ENCODE assay signal across 9 cellular contexts in genomic region chr11:73875380-73875779, GRCh38. TPM values are rescaled to one million over a fixed set of nuclear protein-coding genes. Genes with fewer than 3 reads are reported as not detected.
DNase-seq lines count a peak whose midpoint lies in the region; ATAC-seq and TF ChIP-seq lines count a peak whose summit lies in the region.
"Had no signal": no experiment of that assay in that cellular context is flagged by ENCODE, and none has a peak within 500 bp of the region (broad histone marks: within the 10 kb centered on the region; RNA-seq: fewer than 3 reads in every experiment).

No MANE protein-coding gene starts in this region.

- H2AFZ ChIP-seq in H9 (ENCODE audit: low read length) (no peak overlapping the region), fibroblast of lung (ENCODE audit: low read length) (no peak overlapping the region)

- in situ Hi-C loops in gastrocnemius medialis (cut with MboI; ENCODE audit: low sequenced_read_pairs in 4 of 4): loop anchor here in 1 of 4 donors (10.0 kb wide), 1 partner anchor 91 kb away; the partner anchor contains the start of gene MRPL48

- H2AK5ac ChIP-seq in H9 (ENCODE audit: insufficient read length, low read length): no peak overlapping the region

- H3K4me1 ChIP-seq in H9 (ENCODE audit: insufficient read depth, low read length) (0 out of 2 replicates have a peak, but pooled peaks cover 3% of the 10 kb centered on the region), SJSA1 (replicated peaks) (0 out of 2 replicates have a peak, but pooled peaks cover 5% of the 10 kb centered on the region), fibroblast of lung (ENCODE audit: control insufficient read depth, extremely low read depth, insufficient read depth, low read length) (peaks cover 6% of the 10 kb centered on the region), gastrocnemius medialis (peaks cover 18 to 35% of the 10 kb centered on the region in 2 donors)

- peak overlapping the region; percentile 72 for H3K18ac ChIP-seq in H9 (ENCODE audit: insufficient read length, low read depth, low read length)

- H3K27ac ChIP-seq in H9 (ENCODE audit: insufficient read length, low read depth, low read length) (peak overlapping the region; percentile 76), SJSA1 (no peak overlapping the region), fibroblast of lung (ENCODE audit: insufficient read depth, low read length) (peak overlapping the region; percentile 86), gastrocnemius medialis (peak overlapping the region; percentile 89 to 96 (median 91))

- H2BK12ac ChIP-seq in H9 (ENCODE audit: insufficient read length, low read depth, low read length): no peak overlapping the region

- H3K9ac ChIP-seq in H9 (ENCODE audit: extremely low read depth, insufficient read length, low read length): peak overlapping the region; percentile 93
- H3K9ac ChIP-seq in fibroblast of lung (ENCODE audit: insufficient read depth, low read length): no peak overlapping the region

- H3K4me3 Mint-ChIP-seq in H9: peak overlapping the region; percentile 86 to 98

- peaks cover 12% of the 10 kb centered on the region for H3K79me1 ChIP-seq in H9 (ENCODE audit: insufficient read depth, low read depth, low read length, poor library complexity, severe bottlenecking)

- H3K79me2 ChIP-seq in H9 (ENCODE audit: insufficient read depth, low read length) (peaks cover 9% of the 10 kb centered on the region; the same call in 1 of the 2 replicates), fibroblast of lung (ENCODE audit: control insufficient read depth, insufficient read depth, low read length) (peaks cover 30% of the 10 kb centered on the region)

- no peaks in the 10 kb centered on the region; a peak in 1 of 5 replicates for H3K9me3 Mint-ChIP-seq in H9

- H3K4me1 Mint-ChIP-seq in H9: peaks cover 19 to 23% of the 10 kb centered on the region in 2 experiments

- peak overlapping the region; percentile 48 to 100 (median 99); a peak in 5 of 7 replicates for H3K27ac Mint-ChIP-seq in H9

- H3K27me3 Mint-ChIP-seq in H9 (ENCODE audit: low read depth): no peaks in the 10 kb centered on the region; the same call in 1 of the 2 replicates

- H3K14ac ChIP-seq in H9 (ENCODE audit: insufficient read depth, low read length): peak overlapping the region; percentile 61; the same call in 1 of the 2 replicates

- no peak overlapping the region for H3T11ph ChIP-seq in H9 (ENCODE audit: low read length)

- H4K91ac ChIP-seq in H9 (ENCODE audit: insufficient read length, low read depth, low read length): no peak overlapping the region

- H2BK20ac ChIP-seq in H9 (ENCODE audit: low read depth, low read length, poor library complexity, severe bottlenecking): no peak overlapping the region

- H3K9me3 ChIP-seq in H9 (ENCODE audit: control insufficient read depth, low read depth, low read length) (no peaks in the 10 kb centered on the region), SJSA1 (replicated peaks) (no peaks in the 10 kb centered on the region), fibroblast of lung (ENCODE audit: control insufficient read depth, insufficient read depth, low read depth, low read length) (no peaks in the 10 kb centered on the region), gastrocnemius medialis (no peaks in the 10 kb centered on the region)
- H3K9me3 ChIP-seq: sigmoid colon had no signal

- no peak overlapping the region for H3K23ac ChIP-seq in H9 (ENCODE audit: insufficient read length, low read depth, low read length)

- no peak overlapping the region for H3K4ac ChIP-seq in H9 (ENCODE audit: low read depth, low read length)

- no peak for TF ChIP-seq POLR2A in gastrocnemius medialis (IDR thresholded peaks at IDR 0.05)

- peak overlapping the region; percentile 99 for H3K4me2 ChIP-seq in H9 (ENCODE audit: insufficient read depth, insufficient read length, low read length)
- peak overlapping the region; percentile 90 for H3K4me2 ChIP-seq in fibroblast of lung (ENCODE audit: extremely low read depth, insufficient read depth, low read length)

- no peaks in the 10 kb centered on the region for H3K27me3 ChIP-seq in H9 (ENCODE audit: insufficient read depth, low read length)
- no peaks in the 10 kb centered on the region for H3K27me3 ChIP-seq in SJSA1 (replicated peaks)
- no peaks in the 10 kb centered on the region for H3K27me3 ChIP-seq in fibroblast of lung (ENCODE audit: control insufficient read depth, insufficient read depth, low read length)
- no peaks in the 10 kb centered on the region for H3K27me3 ChIP-seq in gastrocnemius medialis
- H3K27me3 ChIP-seq: sigmoid colon had no signal

- peaks cover 23% of the 10 kb centered on the region for H3K36me3 ChIP-seq in SJSA1
- H3K36me3 ChIP-seq in fibroblast of lung (ENCODE audit: control insufficient read depth, insufficient read depth, low read length): peaks cover 12% of the 10 kb centered on the region
- H3K36me3 ChIP-seq in gastrocnemius medialis: peaks cover 0 to 20% of the 10 kb centered on the region in 2 donors

- H2BK5ac ChIP-seq in H9 (ENCODE audit: insufficient read length, low read length): peak overlapping the region; percentile 58

- H2BK15ac ChIP-seq in H9 (ENCODE audit: low read depth, low read length): no peak overlapping the region

- H3K36me3 Mint-ChIP-seq in H9 (ENCODE audit: insufficient read depth in 1 of 3, low read depth in 3 of 3): peaks cover 21 to 60% (median 51%) of the 10 kb centered on the region in 3 experiments; a peak in 6 of 7 replicates

- peak overlapping the region; percentile 41 for H3K56ac ChIP-seq in H9 (ENCODE audit: insufficient read length, low read depth, low read length)

- ATAC-seq in gastrocnemius medialis: no peak
- no peak for ATAC-seq in HG02759 (IDR thresholded peaks at IDR 0.05; ENCODE audit: unreplicated experiment)
- ATAC-seq in GM18517 (IDR thresholded peaks at IDR 0.05; ENCODE audit: unreplicated experiment): no peak

- TF ChIP-seq CTCF in H9 (conservative IDR thresholded peaks at IDR 0.05) (no peak), fibroblast of lung (conservative IDR thresholded peaks at IDR 0.05 in 1 of 2, IDR thresholded peaks at IDR 0.05 in 1 of 2; ENCODE audit: low read depth in 1 of 2, low read length in 2 of 2) (no peak), gastrocnemius medialis (IDR thresholded peaks at IDR 0.05 in 4 of 5, conservative IDR thresholded peaks at IDR 0.05 in 1 of 5) (no peak)

- intact Hi-C loops in gastrocnemius medialis (cut with DNase I; ENCODE audit: low total_unique reads): loop anchor here (5.0 kb wide), 2 partner anchors 88 to 113 kb away; partner anchors contain the start of genes MRPL48 and RAB6A

- H2BK120ac ChIP-seq in H9 (ENCODE audit: low read depth, low read length, poor library complexity, severe bottlenecking): no peak overlapping the region

- no peak overlapping the region for H4K8ac ChIP-seq in H9 (replicated peaks; ENCODE audit: insufficient read length, low read depth, low read length)

- H3K23me2 ChIP-seq in H9 (ENCODE audit: insufficient read length, low read depth, low read length, poor library complexity, severe bottlenecking): peaks cover 11% of the 10 kb centered on the region

- H3K4me3 ChIP-seq in SJSA1: peak overlapping the region; percentile 76; the same call in 1 of the 2 replicates
- H3K4me3 ChIP-seq in fibroblast of lung (replicated peaks in 1 of 4; ENCODE audit: control extremely low read depth in 1 of 4, insufficient read depth in 1 of 4, low read depth in 3 of 4, low read length in 4 of 4): peak overlapping the region; percentile 47 to 99 (median 83)
- peak overlapping the region in 3 of 4 donors; percentile 77 to 95 (median 91) for H3K4me3 ChIP-seq in gastrocnemius medialis

- H4K20me1 ChIP-seq in H9 (ENCODE audit: control insufficient read depth, insufficient read depth, insufficient read length): no peaks in the 10 kb centered on the region
- H4K20me1 ChIP-seq in fibroblast of lung (ENCODE audit: control insufficient read depth, extremely low read depth, insufficient read depth, low read length): no peaks in the 10 kb centered on the region

- WGBS in H9 (ENCODE audit: extremely low coverage, insufficient read length, low lambda C conversion rate): no CpG with 5 or more reads among the region's 1 CpG

- peak overlapping the region; percentile 37 for H4K5ac ChIP-seq in H9 (ENCODE audit: insufficient read length, low read depth, low read length)

- DNase-seq in H9 (no peak), SJSA1 (ENCODE audit: low read depth in 1 of 2, low spot score in 2 of 2) (no peak), fibroblast of lung (ENCODE audit: low read depth in 2 of 2) (no peak), gastrocnemius medialis (no peak), glomerular visceral epithelial cell (ENCODE audit: extremely low spot score) (no peak), anterior cingulate cortex (lab: John Stamatoyannopoulos, UW) (no peak)
- DNase-seq: sigmoid colon had no signal

RNA-seq across cellular contexts. Expression of gene COA4, which starts 1.3 kb away (rescaled TPM):
- total RNA-seq in H9 (2021) (115 and 116 TPM in 2 replicates), fibroblast of lung (64.7 TPM in 2 replicates), gastrocnemius medialis (100 to 1,000 TPM in 1 of 4 donors, 10 to 100 TPM in 3; 52.3 to 102 (median 86.2) TPM)
- total RNA-seq in SJSA1 (2014; rRNA removed; shearing (Covaris generic)): 56.7 and 62.1 TPM in 2 replicates
- 56.2 and 74.0 TPM in 2 replicates for polyA plus RNA-seq in fibroblast of lung
- 76.3 and 105 TPM in 2 replicates for polyA plus RNA-seq in fibroblast of lung (2012)
- polyA minus RNA-seq in fibroblast of lung (ENCODE audit: low replicate concordance): 31.6 and 37.3 TPM in 2 replicates

RNA-seq across cellular contexts. Expression of gene PAAF1, which starts 1.4 kb away (rescaled TPM):
- total RNA-seq in H9 (2021) (22.5 and 24.3 TPM in 2 replicates), fibroblast of lung (9.2 TPM in 2 replicates), gastrocnemius medialis (10 to 100 TPM in 1 of 4 donors, 1 to 10 TPM in 3; 2.2 to 11.8 (median 4.4) TPM)
- 2.5 and 5.2 TPM in 2 replicates for total RNA-seq in SJSA1 (2014; rRNA removed; shearing (Covaris generic))
- 17.5 and 20.0 TPM in 2 replicates for polyA plus RNA-seq in fibroblast of lung
- 17.7 and 22.8 TPM in 2 replicates for polyA plus RNA-seq in fibroblast of lung (2012)
- polyA minus RNA-seq in fibroblast of lung (ENCODE audit: low replicate concordance): 6.6 and 9.5 TPM in 2 replicates
